26 cellular contexts compared by ENCODE assay signal in the genomic region with DNA sequence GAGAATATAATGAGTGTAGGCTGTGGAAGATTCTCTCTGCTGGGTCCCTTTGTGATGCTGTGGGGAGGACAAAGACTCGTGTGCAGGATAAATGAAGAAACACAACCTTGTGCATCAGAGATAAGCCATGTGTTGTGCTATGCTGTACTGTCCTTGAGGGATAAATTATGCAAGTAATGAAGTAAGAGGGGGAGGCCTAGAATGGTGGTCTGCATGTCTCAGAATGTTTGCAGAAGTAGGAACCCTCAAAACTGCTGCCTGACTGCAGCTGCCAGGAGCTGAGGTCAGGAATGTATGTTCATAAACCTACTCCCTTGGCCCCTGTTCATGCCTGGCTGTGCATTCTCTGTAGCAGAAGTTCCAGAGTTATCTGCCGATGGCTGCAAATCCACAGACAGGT.
"Had no signal": no experiment of that assay in that cellular context is flagged by ENCODE, and none has a peak within 500 bp of the region (broad histone marks: within the 10 kb centered on the region; RNA-seq: fewer than 3 reads in every experiment).

No MANE protein-coding gene starts in this region.

- H3K4me3 ChIP-seq: hepatocyte, lung, psoas muscle, right lobe of liver, spleen, tibial nerve, upper lobe of right lung, vagina had no signal

- H3K36me3 ChIP-seq: neutrophil, right lobe of liver, spleen, tibial nerve, upper lobe of right lung, vagina had no signal

- ATAC-seq: foreskin keratinocyte; left cardiac atrium; left ventricle myocardium superior; natural killer cell treated with Interleukin-12 subunit alpha and Interleukin-12 subunit beta and Interleukin-15 and Interleukin-18, amount 100 ng/mL, for 72 hours; psoas muscle; right lobe of liver; stimulated activated memory B cell treated with anti-CD40 and anti-IgM and Interleukin-4, amounts not matched to agents 10 μg/mL and 1 μg/mL and 100 μg/mL, for 72 hours; upper lobe of right lung had no signal

- H3K27me3 ChIP-seq: hepatocyte, right lobe of liver, tibial nerve, upper lobe of right lung, vagina had no signal

- H3K27ac ChIP-seq: foreskin keratinocyte, hepatocyte, neutrophil, psoas muscle, right lobe of liver, tibial nerve, upper lobe of right lung, vagina had no signal

- H3K9me3 ChIP-seq: neutrophil, psoas muscle, right lobe of liver, spleen, tibial nerve, upper lobe of right lung, vagina had no signal

- DNase-seq: dermis blood vessel endothelial cell; effector CD4-positive, alpha-beta T cell; endodermal cell; erythroblast; foreskin keratinocyte; head of caudate nucleus; kidney; left cardiac atrium; left ventricle myocardium superior; mesenchymal stem cell; midbrain; psoas muscle; retina; right lobe of liver; spleen; stimulated activated CD4-positive, alpha-beta T cell treated with anti-CD3 and anti-CD28 coated beads, Interleukin-15, amount 100 ng/mL, for 24 hours; stimulated activated CD4-positive, alpha-beta T cell treated with anti-CD3 and anti-CD28 coated beads, Interleukin-1b, Interleukin-23, amount 100 ng/mL, for 48 hours; stimulated activated CD4-positive, alpha-beta T cell treated with anti-CD3 and anti-CD28 coated beads, Interleukin-4, amount 100 ng/mL, for 24 hours; upper lobe of right lung had no signal
